21 cellular contexts compared by ENCODE assay signal in the genomic region with DNA sequence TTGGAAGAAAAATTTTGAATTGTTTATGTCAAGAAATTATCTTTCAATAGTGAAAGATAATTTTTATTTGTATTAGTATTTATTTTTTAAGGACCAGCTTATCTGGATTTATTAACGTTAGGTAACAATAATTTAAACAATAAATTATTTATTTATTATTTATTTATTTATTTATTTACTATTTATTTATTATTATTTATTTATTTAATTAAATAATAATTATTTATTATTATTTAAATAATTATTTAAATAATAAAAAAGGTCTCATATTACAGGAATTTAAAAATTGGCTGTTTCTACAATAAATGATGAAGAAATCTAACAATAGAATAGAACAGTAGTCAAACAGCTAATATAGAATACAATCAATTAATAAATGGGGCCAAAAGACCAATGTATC.
DNase-seq lines count a peak whose midpoint lies in the region; ATAC-seq, FAIRE-seq and TF ChIP-seq lines count a peak whose summit lies in the region.
"Had no signal": no experiment of that assay in that cellular context is flagged by ENCODE, and none has a peak within 500 bp of the region (broad histone marks: within the 10 kb centered on the region; RNA-seq: fewer than 3 reads in every experiment).

No MANE protein-coding gene starts in this region.

- no peaks in the 10 kb centered on the region for H3K9me3 ChIP-seq in HEK293 (ENCODE audit: control insufficient read depth, insufficient read depth, low read depth, low read length)
- H3K9me3 ChIP-seq in small intestine (ENCODE audit: control insufficient read depth, low read depth) = no peaks in the 10 kb centered on the region
- H3K9me3 ChIP-seq: BLaER1, Caco-2 had no signal

- no peak for ATAC-seq in WTC11
- no peak for ATAC-seq in GM18520 (IDR thresholded peaks at IDR 0.05; ENCODE audit: unreplicated experiment)
- ATAC-seq in HG03460 (IDR thresholded peaks at IDR 0.05; ENCODE audit: unreplicated experiment) = no peak
- ATAC-seq: CD8-positive, alpha-beta T cell; GM12878; GM23338; HCT116 had no signal

- no peaks in the 10 kb centered on the region for H3K27me3 ChIP-seq in small intestine (ENCODE audit: control insufficient read depth in 2 of 2, insufficient read depth in 2 of 2, low read length in 2 of 2)
- H3K27me3 ChIP-seq: BLaER1 had no signal

- CTCF ChIA-PET in HEK293 (lab: Yijun Ruan, JAX) = interaction anchor here (0.7 kb wide), 1 partner anchor 330 kb away, joined by 4 read pairs; no protein-coding TSS in a partner anchor
- CTCF ChIA-PET in WTC11 (lab: Charles Lee) = no interaction called here

- DNase-seq in WTC11 (ENCODE audit: low spot score) (no peak), frontal cortex (ENCODE audit: low spot score in 2 of 2) (no peak), small intestine (no peak), dedifferentiated amniotic fluid mesenchymal stem cell (ENCODE audit: extremely low spot score) (no peak), HFFc6 (no peak)
- DNase-seq: Caco-2; CD4-positive, CD25-positive, alpha-beta regulatory T cell; CD8-positive, alpha-beta T cell; DMS153; DND-41; GDM1; H9 had no signal

- H3K4me3 ChIP-seq in HEK293 (ENCODE audit: low read depth, low read length) = no peak overlapping the region
- H3K4me3 ChIP-seq in small intestine (ENCODE audit: low read depth in 1 of 2, low read length in 2 of 2) = no peak overlapping the region
- H3K4me3 ChIP-seq: BLaER1, GM12878, GM23338 had no signal

- H3K36me3 Mint-ChIP-seq in WTC11 (no peaks in the 10 kb centered on the region), HFFc6 (ENCODE audit: low read depth) (no peaks in the 10 kb centered on the region)
- H3K36me3 Mint-ChIP-seq: CD4-positive, CD25-positive, alpha-beta regulatory T cell; CD8-positive, alpha-beta T cell had no signal

- H3K9me3 Mint-ChIP-seq in WTC11 = peaks cover 9% of the 10 kb centered on the region; the same call in 1 of the 2 replicates
- H3K9me3 Mint-ChIP-seq in HFFc6 = peaks cover 25% of the 10 kb centered on the region
- H3K9me3 Mint-ChIP-seq: GM23338, H9 had no signal

- H3K4me1 ChIP-seq in HEK293 (ENCODE audit: control insufficient read depth, insufficient read depth, low read length) (no peaks in the 10 kb centered on the region), small intestine (ENCODE audit: control insufficient read depth in 2 of 2, insufficient read depth in 1 of 2, low read depth in 1 of 2, low read length in 1 of 2) (no peaks in the 10 kb centered on the region)
- H3K4me1 ChIP-seq: BLaER1, Caco-2 had no signal

- peaks cover 8% of the 10 kb centered on the region for H3K4me1 Mint-ChIP-seq in WTC11
- H3K4me1 Mint-ChIP-seq in HFFc6 (ENCODE audit: low read depth) = no peaks in the 10 kb centered on the region
- H3K4me1 Mint-ChIP-seq: B cell; CD4-positive, CD25-positive, alpha-beta regulatory T cell had no signal

- H3K27ac Mint-ChIP-seq in WTC11 = no peak overlapping the region
- H3K27ac Mint-ChIP-seq in HFFc6 = no peak overlapping the region
- H3K27ac Mint-ChIP-seq: B cell; CD4-positive, CD25-positive, alpha-beta regulatory T cell; CD8-positive, alpha-beta T cell; GM23338 had no signal

- H3K4me3 Mint-ChIP-seq in WTC11 (no peak overlapping the region), HFFc6 (no peak overlapping the region)
- H3K4me3 Mint-ChIP-seq: B cell; CD4-positive, CD25-positive, alpha-beta regulatory T cell; CD8-positive, alpha-beta T cell; GM23338; H9 had no signal

- WGBS in small intestine, 3 donors = 54 to 76% (median 67%) methylated on average over 1 of the region's 1 CpG

- H3K36me3 ChIP-seq in HEK293 (ENCODE audit: control insufficient read depth in 2 of 2, insufficient read depth in 1 of 2, low read length in 2 of 2) = no peaks in the 10 kb centered on the region
- H3K36me3 ChIP-seq in small intestine (ENCODE audit: control insufficient read depth in 2 of 2, insufficient read depth in 2 of 2, low read length in 2 of 2) = no peaks in the 10 kb centered on the region
- H3K36me3 ChIP-seq: BLaER1 had no signal

- H3K27ac ChIP-seq in HEK293 (ENCODE audit: extremely low read depth, low read depth, low read length) (no peak overlapping the region), small intestine (ENCODE audit: low read depth in 1 of 2, low read length in 1 of 2) (no peak overlapping the region)
- H3K27ac ChIP-seq: BLaER1, C4-2B had no signal

- POLR2A ChIA-PET in HEK293 (lab: Yijun Ruan, JAX) (no interaction called here), WTC11 (lab: Charles Lee) (no interaction called here)

- TF ChIP-seq CTCF in HEK293 (tag by site-specific recombination; IDR thresholded peaks at IDR 0.05) = no peak
- no peak for TF ChIP-seq CTCF in WTC11 (IDR thresholded peaks at IDR 0.05)
- no peak for TF ChIP-seq CTCF in HFFc6 (IDR thresholded peaks at IDR 0.05)

- H3K27me3 Mint-ChIP-seq in WTC11 (ENCODE audit: low read depth) (no peaks in the 10 kb centered on the region), HFFc6 (ENCODE audit: insufficient read depth) (no peaks in the 10 kb centered on the region)
- H3K27me3 Mint-ChIP-seq: B cell; CD4-positive, CD25-positive, alpha-beta regulatory T cell had no signal

- FAIRE-seq in frontal cortex (lab: Jason Lieb, UNC) (peak; percentile 98), small intestine (lab: Jason Lieb, UNC) (peak; percentile 99)
- FAIRE-seq: GM12878 had no signal

TF ChIP-seq in HEK293, 187 proteins besides CTCF, POLR2A, EP300 and RAD21:
- TF ChIP-seq ZNF292 (tag by site-specific recombination; IDR thresholded peaks at IDR 0.05; ENCODE audit: borderline replicate concordance, low read depth) (no peak), ZNF426 (tag by site-specific recombination; IDR thresholded peaks at IDR 0.05) (peak; percentile 34), ZNF555 (tag by site-specific recombination; conservative IDR thresholded peaks at IDR 0.05) (0 out of 2 replicates have a peak, but pooled peaks have one; percentile 14)

TF ChIP-seq in WTC11, 78 proteins besides CTCF, POLR2A, EP300 and RAD21:
- no peak for TF ChIP-seq FOXK1 (CRISPR knock-in tag; IDR thresholded peaks at IDR 0.05)
- peak; percentile 92 for TF ChIP-seq HMGA2 (CRISPR knock-in tag; IDR thresholded peaks at IDR 0.05)
- no peak for TF ChIP-seq TEAD4 (CRISPR knock-in tag; IDR thresholded peaks at IDR 0.05)
